ENCODE assay signal across 1 cellular context in genomic region chr5:126053630-126054029, GRCh38.
TF ChIP-seq lines count a peak whose summit lies in the region.

No MANE protein-coding gene starts in this region.

TF ChIP-seq in HEK293, 187 proteins besides CTCF, POLR2A, EP300 and RAD21 (continued from another document):
- TF ChIP-seq ZBTB10 (tag by site-specific recombination; IDR thresholded peaks at IDR 0.05) = no peak
- peak; percentile 62; the same call in 1 of the 2 replicates for TF ChIP-seq ZNF18 (tag by site-specific recombination; IDR thresholded peaks at IDR 0.05)
- TF ChIP-seq ZNF19 (tag by site-specific recombination; IDR thresholded peaks at IDR 0.05; ENCODE audit: low read depth) = no peak
- TF ChIP-seq PRDM6 (tag by site-specific recombination; IDR thresholded peaks at IDR 0.05) = peak; percentile 95
- no peak for TF ChIP-seq ZNF654 (tag by site-specific recombination; IDR thresholded peaks at IDR 0.05; ENCODE audit: low read depth)
- TF ChIP-seq KLF17 (tag by site-specific recombination; IDR thresholded peaks at IDR 0.05) = no peak
